Comparison of ENCODE assay signal across 11 cellular contexts in the genomic region with DNA sequence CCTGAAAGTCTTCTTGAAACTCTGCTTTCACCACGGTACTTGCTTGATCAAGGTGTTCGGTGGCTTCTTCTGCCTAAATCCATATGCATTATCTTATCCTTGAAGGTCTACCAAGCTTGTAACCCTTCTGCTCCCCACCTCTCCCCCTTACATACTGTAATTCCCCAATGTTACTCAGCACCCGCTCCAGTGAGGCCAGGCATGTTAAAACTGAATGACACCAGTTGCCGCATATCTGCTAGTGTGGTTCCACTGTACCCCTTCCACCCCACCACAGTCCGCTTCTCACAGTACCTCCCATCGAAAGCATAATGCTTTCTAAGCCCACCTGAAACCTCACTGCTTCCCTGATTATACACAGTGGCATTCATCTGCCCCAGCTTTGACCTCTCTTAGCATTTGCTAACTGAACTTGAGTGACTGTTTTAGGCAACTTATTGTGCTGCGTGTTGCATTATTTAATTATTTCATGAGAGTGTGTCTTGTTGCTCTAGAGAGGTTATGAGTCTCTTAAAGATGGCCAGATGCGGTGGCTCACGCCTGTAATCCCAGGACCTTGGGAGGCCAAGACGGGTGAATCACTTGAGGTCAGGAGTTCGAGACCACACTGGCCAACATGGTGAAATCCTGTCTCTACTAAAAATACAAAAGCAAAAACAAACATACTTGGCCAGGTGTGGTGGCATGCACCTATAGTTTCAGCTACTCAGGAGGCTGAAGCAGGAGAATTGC.
"Had no signal": no experiment of that assay in that cellular context is flagged by ENCODE, and none has a peak within 500 bp of the region (broad histone marks: within the 10 kb centered on the region; RNA-seq: fewer than 3 reads in every experiment).

No MANE protein-coding gene starts in this region.

- H3K9me3 ChIP-seq: ascending aorta, ovary, vagina had no signal

- DNase-seq: activated CD4-positive, alpha-beta memory T cell treated with anti-CD3 and anti-CD28 coated beads, Interleukin-2, amount 10 ng/mL, durations not matched to agents 7 days and 5 days; activated CD4-positive, alpha-beta T cell treated with anti-CD3 and anti-CD28 coated beads for 1 hour; activated naive CD4-positive, alpha-beta T cell; activated T-cell treated with anti-CD3 and anti-CD28 coated beads, Interleukin-2, amount 50 U/mL, for 48 hours; effector memory CD4-positive, alpha-beta T cell; ovary had no signal

- H3K27ac ChIP-seq: ascending aorta, coronary artery, hepatocyte, ovary, skin epidermis, vagina had no signal

- H3K36me3 ChIP-seq: ascending aorta, ovary, vagina had no signal

- H3K27me3 ChIP-seq: ascending aorta, hepatocyte, ovary, vagina had no signal

- H3K4me3 ChIP-seq: ascending aorta, coronary artery, hepatocyte, ovary, skin epidermis, vagina had no signal

- H3K79me2 ChIP-seq: hepatocyte had no signal

- H3K4me2 ChIP-seq: hepatocyte had no signal

- H3K4me1 ChIP-seq: vagina had no signal

- H2AFZ ChIP-seq: hepatocyte had no signal
